ENCODE assay signal across 2 cellular contexts in the genomic region with DNA sequence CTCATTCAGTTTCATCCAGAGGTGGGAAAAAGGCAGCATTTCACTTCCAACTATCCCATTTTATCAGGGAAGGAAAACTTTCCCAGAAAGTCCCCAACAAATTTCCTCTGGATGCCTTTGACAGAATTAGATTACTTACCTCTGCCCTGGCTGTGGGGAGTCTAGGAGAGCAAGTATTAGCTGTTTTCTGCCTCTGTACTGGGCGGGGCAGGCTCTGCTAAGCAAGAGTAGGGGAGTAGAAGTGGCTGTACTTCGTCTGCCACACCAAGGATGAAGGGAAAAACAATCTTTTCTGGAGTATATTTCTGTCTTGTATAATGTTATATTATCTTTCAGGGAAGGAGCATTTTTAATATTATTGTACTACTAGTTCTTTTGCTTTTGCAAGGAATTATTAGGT.
TF ChIP-seq lines count a peak whose summit lies in the region.

No MANE protein-coding gene starts in this region.

TF ChIP-seq in GM23338, 12 proteins besides CTCF, POLR2A, EP300 and RAD21 (continued from another document):
- TF ChIP-seq, protein P1, sequence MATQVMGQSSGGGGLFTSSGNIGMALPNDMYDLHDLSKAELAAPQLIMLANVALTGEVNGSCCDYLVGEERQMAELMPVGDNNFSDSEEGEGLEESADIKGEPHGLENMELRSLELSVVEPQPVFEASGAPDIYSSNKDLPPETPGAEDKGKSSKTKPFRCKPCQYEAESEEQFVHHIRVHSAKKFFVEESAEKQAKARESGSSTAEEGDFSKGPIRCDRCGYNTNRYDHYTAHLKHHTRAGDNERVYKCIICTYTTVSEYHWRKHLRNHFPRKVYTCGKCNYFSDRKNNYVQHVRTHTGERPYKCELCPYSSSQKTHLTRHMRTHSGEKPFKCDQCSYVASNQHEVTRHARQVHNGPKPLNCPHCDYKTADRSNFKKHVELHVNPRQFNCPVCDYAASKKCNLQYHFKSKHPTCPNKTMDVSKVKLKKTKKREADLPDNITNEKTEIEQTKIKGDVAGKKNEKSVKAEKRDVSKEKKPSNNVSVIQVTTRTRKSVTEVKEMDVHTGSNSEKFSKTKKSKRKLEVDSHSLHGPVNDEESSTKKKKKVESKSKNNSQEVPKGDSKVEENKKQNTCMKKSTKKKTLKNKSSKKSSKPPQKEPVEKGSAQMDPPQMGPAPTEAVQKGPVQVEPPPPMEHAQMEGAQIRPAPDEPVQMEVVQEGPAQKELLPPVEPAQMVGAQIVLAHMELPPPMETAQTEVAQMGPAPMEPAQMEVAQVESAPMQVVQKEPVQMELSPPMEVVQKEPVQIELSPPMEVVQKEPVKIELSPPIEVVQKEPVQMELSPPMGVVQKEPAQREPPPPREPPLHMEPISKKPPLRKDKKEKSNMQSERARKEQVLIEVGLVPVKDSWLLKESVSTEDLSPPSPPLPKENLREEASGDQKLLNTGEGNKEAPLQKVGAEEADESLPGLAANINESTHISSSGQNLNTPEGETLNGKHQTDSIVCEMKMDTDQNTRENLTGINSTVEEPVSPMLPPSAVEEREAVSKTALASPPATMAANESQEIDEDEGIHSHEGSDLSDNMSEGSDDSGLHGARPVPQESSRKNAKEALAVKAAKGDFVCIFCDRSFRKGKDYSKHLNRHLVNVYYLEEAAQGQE (IDR thresholded peaks at IDR 0.05; ENCODE audit: unreplicated experiment) = no peak
- TF ChIP-seq NANOG (IDR thresholded peaks at IDR 0.05; ENCODE audit: borderline replicate concordance) (no peak), ETS1 (IDR thresholded peaks at IDR 0.05) (no peak), ZNF462 (CRISPR knock-in tag; IDR thresholded peaks at IDR 0.05) (no peak), CREB1 (CRISPR knock-in tag; IDR thresholded peaks at IDR 0.05; ENCODE audit: low read depth) (no peak), ZNF331 (CRISPR knock-in tag; IDR thresholded peaks at IDR 0.05; ENCODE audit: low read depth) (no peak), POLR2AphosphoS5 (IDR thresholded peaks at IDR 0.05; ENCODE audit: low read depth) (no peak), STAT1 (IDR thresholded peaks at IDR 0.05; ENCODE audit: unreplicated experiment) (no peak), JUNB (IDR thresholded peaks at IDR 0.05; ENCODE audit: unreplicated experiment) (no peak), EZH2 (IDR thresholded peaks at IDR 0.05; ENCODE audit: low read depth, unreplicated experiment) (no peak)

TF ChIP-seq in K562, 482 proteins besides CTCF, POLR2A, EP300 and RAD21 (continued from another document):
- no peak for TF ChIP-seq PRDM10 (IDR thresholded peaks at IDR 0.05; ENCODE audit: partially characterized antibody)
- no peak for TF ChIP-seq CBX2 (IDR thresholded peaks at IDR 0.05; ENCODE audit: insufficient read depth, low read length, poor library complexity, severe bottlenecking)
- TF ChIP-seq, protein P2, sequence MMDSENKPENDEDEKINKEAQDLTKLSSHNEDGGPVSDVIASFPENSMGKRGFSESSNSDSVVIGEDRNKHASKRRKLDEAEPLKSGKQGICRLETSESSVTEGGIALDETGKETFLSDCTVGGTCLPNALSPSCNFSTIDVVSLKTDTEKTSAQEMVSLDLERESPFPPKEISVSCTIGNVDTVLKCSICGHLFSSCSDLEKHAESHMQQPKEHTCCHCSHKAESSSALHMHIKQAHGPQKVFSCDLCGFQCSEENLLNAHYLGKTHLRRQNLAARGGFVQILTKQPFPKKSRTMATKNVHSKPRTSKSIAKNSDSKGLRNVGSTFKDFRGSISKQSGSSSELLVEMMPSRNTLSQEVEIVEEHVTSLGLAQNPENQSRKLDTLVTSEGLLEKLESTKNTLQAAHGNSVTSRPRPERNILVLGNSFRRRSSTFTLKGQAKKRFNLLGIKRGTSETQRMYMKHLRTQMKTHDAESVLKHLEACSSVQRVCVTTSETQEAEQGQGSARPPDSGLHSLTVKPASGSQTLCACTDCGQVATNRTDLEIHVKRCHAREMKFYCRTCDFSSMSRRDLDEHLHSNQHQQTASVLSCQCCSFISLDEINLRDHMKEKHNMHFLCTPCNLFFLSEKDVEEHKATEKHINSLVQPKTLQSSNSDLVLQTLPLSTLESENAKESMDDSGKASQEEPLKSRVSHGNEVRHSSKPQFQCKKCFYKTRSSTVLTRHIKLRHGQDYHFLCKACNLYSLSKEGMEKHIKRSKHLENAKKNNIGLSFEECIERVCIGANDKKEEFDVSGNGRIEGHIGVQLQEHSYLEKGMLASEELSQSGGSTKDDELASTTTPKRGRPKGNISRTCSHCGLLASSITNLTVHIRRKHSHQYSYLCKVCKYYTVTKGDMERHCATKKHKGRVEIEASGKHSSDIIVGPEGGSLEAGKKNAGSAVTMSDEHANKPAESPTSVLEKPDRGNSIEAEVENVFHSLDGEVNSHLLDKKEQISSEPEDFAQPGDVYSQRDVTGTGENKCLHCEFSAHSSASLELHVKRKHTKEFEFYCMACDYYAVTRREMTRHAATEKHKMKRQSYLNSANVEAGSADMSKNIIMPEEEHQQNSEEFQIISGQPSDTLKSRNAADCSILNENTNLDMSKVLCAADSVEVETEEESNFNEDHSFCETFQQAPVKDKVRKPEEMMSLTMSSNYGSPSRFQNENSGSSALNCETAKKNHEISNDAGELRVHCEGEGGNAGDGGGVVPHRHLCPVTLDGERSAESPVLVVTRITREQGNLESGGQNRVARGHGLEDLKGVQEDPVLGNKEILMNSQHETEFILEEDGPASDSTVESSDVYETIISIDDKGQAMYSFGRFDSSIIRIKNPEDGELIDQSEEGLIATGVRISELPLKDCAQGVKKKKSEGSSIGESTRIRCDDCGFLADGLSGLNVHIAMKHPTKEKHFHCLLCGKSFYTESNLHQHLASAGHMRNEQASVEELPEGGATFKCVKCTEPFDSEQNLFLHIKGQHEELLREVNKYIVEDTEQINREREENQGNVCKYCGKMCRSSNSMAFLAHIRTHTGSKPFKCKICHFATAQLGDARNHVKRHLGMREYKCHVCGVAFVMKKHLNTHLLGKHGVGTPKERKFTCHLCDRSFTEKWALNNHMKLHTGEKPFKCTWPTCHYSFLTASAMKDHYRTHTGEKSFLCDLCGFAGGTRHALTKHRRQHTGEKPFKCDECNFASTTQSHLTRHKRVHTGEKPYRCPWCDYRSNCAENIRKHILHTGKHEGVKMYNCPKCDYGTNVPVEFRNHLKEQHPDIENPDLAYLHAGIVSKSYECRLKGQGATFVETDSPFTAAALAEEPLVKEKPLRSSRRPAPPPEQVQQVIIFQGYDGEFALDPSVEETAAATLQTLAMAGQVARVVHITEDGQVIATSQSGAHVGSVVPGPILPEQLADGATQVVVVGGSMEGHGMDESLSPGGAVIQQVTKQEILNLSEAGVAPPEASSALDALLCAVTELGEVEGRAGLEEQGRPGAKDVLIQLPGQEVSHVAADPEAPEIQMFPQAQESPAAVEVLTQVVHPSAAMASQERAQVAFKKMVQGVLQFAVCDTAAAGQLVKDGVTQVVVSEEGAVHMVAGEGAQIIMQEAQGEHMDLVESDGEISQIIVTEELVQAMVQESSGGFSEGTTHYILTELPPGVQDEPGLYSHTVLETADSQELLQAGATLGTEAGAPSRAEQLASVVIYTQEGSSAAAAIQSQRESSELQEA (IDR thresholded peaks at IDR 0.05; ENCODE audit: low read depth) = no peak
- TF ChIP-seq HNRNPLL (IDR thresholded peaks at IDR 0.05; ENCODE audit: low read depth, low read length, poor library complexity, severe bottlenecking) = no peak
- no peak for TF ChIP-seq CBX1 (IDR thresholded peaks at IDR 0.05; ENCODE audit: low read depth)
- TF ChIP-seq, protein P3, sequence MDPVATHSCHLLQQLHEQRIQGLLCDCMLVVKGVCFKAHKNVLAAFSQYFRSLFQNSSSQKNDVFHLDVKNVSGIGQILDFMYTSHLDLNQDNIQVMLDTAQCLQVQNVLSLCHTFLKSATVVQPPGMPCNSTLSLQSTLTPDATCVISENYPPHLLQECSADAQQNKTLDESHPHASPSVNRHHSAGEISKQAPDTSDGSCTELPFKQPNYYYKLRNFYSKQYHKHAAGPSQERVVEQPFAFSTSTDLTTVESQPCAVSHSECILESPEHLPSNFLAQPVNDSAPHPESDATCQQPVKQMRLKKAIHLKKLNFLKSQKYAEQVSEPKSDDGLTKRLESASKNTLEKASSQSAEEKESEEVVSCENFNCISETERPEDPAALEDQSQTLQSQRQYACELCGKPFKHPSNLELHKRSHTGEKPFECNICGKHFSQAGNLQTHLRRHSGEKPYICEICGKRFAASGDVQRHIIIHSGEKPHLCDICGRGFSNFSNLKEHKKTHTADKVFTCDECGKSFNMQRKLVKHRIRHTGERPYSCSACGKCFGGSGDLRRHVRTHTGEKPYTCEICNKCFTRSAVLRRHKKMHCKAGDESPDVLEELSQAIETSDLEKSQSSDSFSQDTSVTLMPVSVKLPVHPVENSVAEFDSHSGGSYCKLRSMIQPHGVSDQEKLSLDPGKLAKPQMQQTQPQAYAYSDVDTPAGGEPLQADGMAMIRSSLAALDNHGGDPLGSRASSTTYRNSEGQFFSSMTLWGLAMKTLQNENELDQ (CRISPR knock-in tag; IDR thresholded peaks at IDR 0.05; ENCODE audit: borderline replicate concordance) = no peak
- TF ChIP-seq CBX3 (IDR thresholded peaks at IDR 0.05; ENCODE audit: borderline replicate concordance in 1 of 2, low read length in 2 of 2) = no peak
- no peak for TF ChIP-seq SMAD1 (IDR thresholded peaks at IDR 0.05; ENCODE audit: low read depth, low read length, partially characterized antibody)
- TF ChIP-seq NFATC3 (IDR thresholded peaks at IDR 0.05) = no peak
TF ChIP-seq in K562: peak in this region for 0.
